20 cellular contexts compared by ENCODE assay signal in genomic region chr18:789397-789796, GRCh38. TPM values are rescaled to one million over a fixed set of nuclear protein-coding genes. Genes with fewer than 3 reads are reported as not detected.
DNase-seq lines count a peak whose midpoint lies in the region; ATAC-seq, FAIRE-seq and TF ChIP-seq lines count a peak whose summit lies in the region.
"Had no signal": no experiment of that assay in that cellular context is flagged by ENCODE, and none has a peak within 500 bp of the region (broad histone marks: within the 10 kb centered on the region; RNA-seq: fewer than 3 reads in every experiment).

No MANE protein-coding gene starts in this region.

- H3K4me2 ChIP-seq in K562 (ENCODE audit: insufficient read depth, low read length): no peak overlapping the region

- H3K27me3 ChIP-seq in K562 (ENCODE audit: control insufficient read depth in 2 of 2, insufficient read depth in 2 of 2, low read length in 2 of 2): no peaks in the 10 kb centered on the region

- no peak overlapping the region for H3K9ac ChIP-seq in K562 (ENCODE audit: insufficient read depth in 1 of 2, low read depth in 2 of 2, low read length in 2 of 2)

- H3K27ac Mint-ChIP-seq in activated naive CD4-positive, alpha-beta T cell treated with anti-CD3 and anti-CD28 coated beads, Interleukin-2, amount 50 U/mL, for 24 hours: no peak overlapping the region
- H3K27ac Mint-ChIP-seq in activated naive CD4-positive, alpha-beta T cell treated with anti-CD3 and anti-CD28 coated beads for 36 hours: no peak overlapping the region
- H3K27ac Mint-ChIP-seq: CD8-positive, alpha-beta memory T cell had no signal

- CTCF ChIA-PET in activated naive CD4-positive, alpha-beta T cell treated with anti-CD3 and anti-CD28 coated beads for 36 hours (lab: Charles Lee): interaction anchor here (0.6 to 0.7 kb wide), 2 partner anchors 13 to 49 kb away, joined by 3 to 6 read pairs; no protein-coding TSS in a partner anchor
- CTCF ChIA-PET in K562 (lab: Yijun Ruan, JAX; ENCODE audit: low intra/inter-chr PET ratio): no interaction called here

- H3K9me3 Mint-ChIP-seq in activated naive CD4-positive, alpha-beta T cell treated with anti-CD3 and anti-CD28 coated beads, Interleukin-2, amount 50 U/mL, for 24 hours: no peaks in the 10 kb centered on the region
- H3K9me3 Mint-ChIP-seq in activated naive CD4-positive, alpha-beta T cell treated with anti-CD3 and anti-CD28 coated beads for 36 hours: no peaks in the 10 kb centered on the region
- H3K9me3 Mint-ChIP-seq: CD8-positive, alpha-beta memory T cell had no signal

- in situ Hi-C loops in K562 (cut with MboI): no loop called here

- TF ChIP-seq CTCF in K562 (IDR thresholded peaks at IDR 0.05 in 2 of 3, conservative IDR thresholded peaks at IDR 0.05 in 1 of 3; ENCODE audit: insufficient read depth in 2 of 3, low read depth in 1 of 3, low read length in 3 of 3): no peak

- H3K27ac ChIP-seq in K562 (ENCODE audit: extremely low read depth, low read depth, low read length): no peak overlapping the region
- H3K27ac ChIP-seq: 22Rv1, HL-60 had no signal

- H3K4me1 ChIP-seq in K562 (replicated peaks in 1 of 2; ENCODE audit: control insufficient read depth in 2 of 2, insufficient read depth in 2 of 2, low read length in 2 of 2): peaks cover 15 to 21% of the 10 kb centered on the region in 2 experiments
- H3K4me1 ChIP-seq: Caco-2, HAP-1 had no signal

- H3K4me1 Mint-ChIP-seq in activated naive CD4-positive, alpha-beta T cell treated with anti-CD3 and anti-CD28 coated beads, Interleukin-2, amount 50 U/mL, for 24 hours: peaks cover 50% of the 10 kb centered on the region
- H3K4me1 Mint-ChIP-seq in activated naive CD4-positive, alpha-beta T cell treated with anti-CD3 and anti-CD28 coated beads for 36 hours (ENCODE audit: low read depth): peaks cover 28% of the 10 kb centered on the region
- H3K4me1 Mint-ChIP-seq: CD14-positive monocyte had no signal

- no peaks in the 10 kb centered on the region for H3K9me1 ChIP-seq in K562 (ENCODE audit: control insufficient read depth, insufficient read depth, low read length)

- BruUV-seq in K562 (replicated peaks; lab: Mats Ljungman, UMichigan): no TSS peak

- peaks cover 99% of the 10 kb centered on the region for H3K79me2 ChIP-seq in K562 (ENCODE audit: control insufficient read depth, insufficient read depth, low read length)

- WGBS in K562 (ENCODE audit: insufficient coverage, low coverage, missing lambda C conversion rate): 17% methylated on average over 1 of the region's 1 CpG

- no peak for DNase-seq in activated naive CD4-positive, alpha-beta T cell treated with anti-CD3 and anti-CD28 coated beads for 36 hours
- DNase-seq in K562 (ENCODE audit: extremely low read depth in 1 of 4, low spot score in 3 of 4) (no peak), GM12891 (ENCODE audit: insufficient read length, low spot score) (no peak), left colon (no peak)
- no peak for DNase-seq in activated CD8-positive, alpha-beta memory T cell treated with anti-CD3 and anti-CD28 coated beads for 24 hours
- DNase-seq: Caco-2; CD8-positive, alpha-beta memory T cell; DND-41; GF-D8; Kasumi-1; KBM-7 had no signal

- H3K4me3 Mint-ChIP-seq in activated naive CD4-positive, alpha-beta T cell treated with anti-CD3 and anti-CD28 coated beads, Interleukin-2, amount 50 U/mL, for 24 hours: peak overlapping the region; percentile 30
- H3K4me3 Mint-ChIP-seq in activated naive CD4-positive, alpha-beta T cell treated with anti-CD3 and anti-CD28 coated beads for 36 hours: no peak overlapping the region
- H3K4me3 Mint-ChIP-seq: CD8-positive, alpha-beta memory T cell had no signal

- POLR2A ChIA-PET in K562 (lab: Yijun Ruan, JAX): interaction anchor here (1.1 to 10.3 kb wide), 3 partner anchors 9 to 18 kb away, joined by 4 to 67 read pairs (median 8); no protein-coding TSS in a partner anchor

- TF ChIP-seq RAD21 in K562 (CRISPR knock-in tag; conservative IDR thresholded peaks at IDR 0.05 in 1 of 2, IDR thresholded peaks at IDR 0.05 in 1 of 2): no peak

- no peak for TF ChIP-seq EP300 in K562 (IDR thresholded peaks at IDR 0.05; ENCODE audit: low read length)

- no peaks in the 10 kb centered on the region for H3K27me3 Mint-ChIP-seq in activated naive CD4-positive, alpha-beta T cell treated with anti-CD3 and anti-CD28 coated beads, Interleukin-2, amount 50 U/mL, for 24 hours
- H3K27me3 Mint-ChIP-seq in activated naive CD4-positive, alpha-beta T cell treated with anti-CD3 and anti-CD28 coated beads for 36 hours (ENCODE audit: low read depth): no peaks in the 10 kb centered on the region
- H3K27me3 Mint-ChIP-seq: CD8-positive, alpha-beta memory T cell had no signal

- no peaks in the 10 kb centered on the region for H3K9me3 ChIP-seq in K562 (replicated peaks; ENCODE audit: control insufficient read depth, insufficient read depth, low read depth, low read length)
- H3K9me3 ChIP-seq: Caco-2, HAP-1 had no signal

- FAIRE-seq in K562 (lab: Jason Lieb, UNC) (no peak), GM12891 (lab: Jason Lieb, UNC) (no peak)
- FAIRE-seq: GM19239, H1 had no signal

- no peak overlapping the region for H2AFZ ChIP-seq in K562 (ENCODE audit: low read depth, low read length)

- H3K4me3 ChIP-seq in K562: no peak overlapping the region
- H3K4me3 ChIP-seq: HAP-1 had no signal

- peaks cover 31% of the 10 kb centered on the region for H4K20me1 ChIP-seq in K562 (replicated peaks; ENCODE audit: control insufficient read depth, insufficient read depth, low read length)

- TF ChIP-seq POLR2A in K562 (conservative IDR thresholded peaks at IDR 0.05): no peak
- no peak for TF ChIP-seq POLR2A in GM12891 (IDR thresholded peaks at IDR 0.05; ENCODE audit: low read depth, low read length)

- peaks cover 19% of the 10 kb centered on the region; the same call in 2 of the 3 replicates for H3K36me3 ChIP-seq in K562 (ENCODE audit: control insufficient read depth, insufficient read depth, low read length)
- H3K36me3 ChIP-seq: HAP-1 had no signal

- ATAC-seq in HG02885 (IDR thresholded peaks at IDR 0.05; ENCODE audit: poor library complexity, unreplicated experiment) (peak; percentile 28), K562 (peak; percentile 13), HG03469 (IDR thresholded peaks at IDR 0.05; ENCODE audit: unreplicated experiment) (no peak), left colon (no peak)

- peaks cover 2% of the 10 kb centered on the region for H3K36me3 Mint-ChIP-seq in activated naive CD4-positive, alpha-beta T cell treated with anti-CD3 and anti-CD28 coated beads, Interleukin-2, amount 50 U/mL, for 24 hours
- H3K36me3 Mint-ChIP-seq in activated naive CD4-positive, alpha-beta T cell treated with anti-CD3 and anti-CD28 coated beads for 36 hours (ENCODE audit: low read depth): no peaks in the 10 kb centered on the region
- H3K36me3 Mint-ChIP-seq: CD14-positive monocyte had no signal

- intact Hi-C loops in activated naive CD4-positive, alpha-beta T cell treated with anti-CD3 and anti-CD28 coated beads for 36 hours (cut with micrococcal nuclease): no loop called here
- intact Hi-C loops in K562 (cut with micrococcal nuclease): no loop called here
- intact Hi-C loops in left colon (cut with DNase I, micrococcal nuclease): no loop called here

TF ChIP-seq in K562, 482 proteins besides CTCF, POLR2A, EP300 and RAD21:
- no peak for TF ChIP-seq ELF2 (CRISPR knock-in tag; IDR thresholded peaks at IDR 0.05)
- 0 out of 2 replicates have a peak, but pooled peaks have one; percentile 1 for TF ChIP-seq ATF3 (IDR thresholded peaks at IDR 0.05)
- no peak for TF ChIP-seq ATF3 (CRISPR knock-in tag; conservative IDR thresholded peaks at IDR 0.05)
- no peak for TF ChIP-seq NFXL1 (CRISPR knock-in tag; IDR thresholded peaks at IDR 0.05)

TF ChIP-seq in GM12891, 5 proteins besides CTCF, POLR2A, EP300 and RAD21:
- TF ChIP-seq PAX5 (IDR thresholded peaks at IDR 0.05; ENCODE audit: insufficient read depth, low read length, severe bottlenecking) (no peak), TAF1 (IDR thresholded peaks at IDR 0.05; ENCODE audit: low read depth, low read length) (no peak), POLR2AphosphoS5 (IDR thresholded peaks at IDR 0.05; ENCODE audit: low read depth, low read length) (no peak), POU2F2 (IDR thresholded peaks at IDR 0.05; ENCODE audit: low read depth, low read length) (no peak), SPI1 (IDR thresholded peaks at IDR 0.05; ENCODE audit: low read depth, low read length) (no peak)

RNA-seq across cellular contexts. Expression of gene YES1, which starts 22.6 kb away (rescaled TPM):
- 1 to 10 TPM; 6.7 to 8.3 TPM for total RNA-seq in activated naive CD4-positive, alpha-beta T cell treated with anti-CD3 and anti-CD28 coated beads for 36 hours
- 86.2 and 96.5 TPM in 2 replicates for total RNA-seq in K562 (2011; cell fraction: chromatin; rRNA removed; ENCODE audit: low replicate concordance)
- total RNA-seq in K562 (2011; cell fraction: nucleolus; rRNA removed): 21.8 and 24.5 TPM in 2 replicates
- 46.6 and 65.3 TPM in 2 replicates for total RNA-seq in K562 (2011; cell fraction: nucleoplasm; rRNA removed)
- total RNA-seq in K562 (2014; rRNA removed): 61.9 and 108 TPM in 2 replicates
- total RNA-seq in K562 (2014; rRNA removed; fragmentation: Illumina TruSeq; extraction: Trizol): 115 and 149 TPM in 2 replicates
- total RNA-seq in K562 (2015; rRNA removed; fragmentation: Illumina TruSeq; extraction: Trizol): 75.4 and 77.7 TPM in 2 replicates
- total RNA-seq in K562 (2021): 90.6 and 99.4 TPM in 2 replicates
- polyA plus RNA-seq in K562 (2011; rRNA removed): 54.6 and 59.9 TPM in 2 replicates
- 31.2 and 49.4 TPM in 2 replicates for polyA plus RNA-seq in K562 (2011; cell fraction: cytosol; rRNA removed)
- 22.9 and 25.6 TPM in 2 replicates for polyA plus RNA-seq in K562 (2011; cell fraction: nucleus; rRNA removed)
- polyA plus RNA-seq in K562 (2012): 42.1 and 45.3 TPM in 2 replicates
- polyA plus RNA-seq in K562 (2014; fragmentation: Illumina TruSeq; extraction: Trizol): 70.6 and 78.9 TPM in 2 replicates
- 10 to 100 TPM; 37.2 to 54.6 TPM for polyA plus RNA-seq in K562 (2014; fragmentation: Nextera tagmentation; extraction: Ambion mirVana)
- polyA plus RNA-seq in K562 (2014; rRNA removed): 77.8 and 112 TPM in 2 replicates
- 72.0 and 108 TPM in 2 replicates for polyA minus RNA-seq in K562 (2011; rRNA and poly(A)+ RNA removed)
- polyA minus RNA-seq in K562 (2011; cell fraction: cytosol; rRNA and poly(A)+ RNA removed): 50.5 and 77.5 TPM in 2 replicates
- 17.6 and 34.7 TPM in 2 replicates for polyA minus RNA-seq in K562 (2011; cell fraction: nucleus; rRNA and poly(A)+ RNA removed)
- 2.5 TPM for polyA plus RNA-seq in GM12891 (2012; ENCODE audit: low read depth, missing spikeins)
- 10 to 100 TPM; 64.7 to 74.6 TPM for total RNA-seq in left colon
- polyA plus RNA-seq: CD14-positive monocyte had no signal

Comparison
In these comparisons a context has a peak if more than half of its experiments do, and no peak if none do; other contexts are left out.
1. ATAC-seq: peak in HG02885 (single experiment) and K562 (single experiment); none in HG03469 (single experiment) and left colon (single experiment).